1 cellular context compared by ENCODE assay signal in the genomic region with DNA sequence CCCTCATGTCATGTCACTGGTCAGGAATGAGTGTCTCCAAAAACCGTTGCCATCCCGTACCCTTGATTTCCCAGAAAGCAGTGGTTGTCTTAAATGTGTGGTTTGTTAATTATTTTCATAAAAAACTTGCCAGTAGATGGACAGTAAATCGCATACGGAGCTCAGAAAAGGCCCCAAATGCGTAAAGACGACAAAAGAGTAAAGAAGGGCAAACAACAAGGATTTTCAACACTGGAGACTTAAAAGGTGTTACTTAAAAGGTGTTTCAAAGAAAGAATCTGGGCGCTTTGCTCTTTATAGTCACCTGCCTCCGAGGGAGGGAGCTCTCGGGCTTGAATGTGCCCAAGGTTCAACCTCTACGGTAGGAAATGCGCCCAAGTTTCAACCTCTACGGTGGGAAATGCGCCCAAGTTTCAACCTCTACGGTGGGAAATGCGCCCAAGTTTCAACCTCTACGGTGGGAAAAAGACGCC.
TF ChIP-seq lines count a peak whose summit lies in the region.

No MANE protein-coding gene starts in this region.

TF ChIP-seq in IMR-90, 13 proteins besides CTCF, POLR2A, EP300 and RAD21:
- TF ChIP-seq RFX5 (IDR thresholded peaks at IDR 0.05; ENCODE audit: low read depth, low read length) (no peak), RCOR1 (IDR thresholded peaks at IDR 0.05; ENCODE audit: insufficient replicate concordance, low read length) (no peak), MXI1 (IDR thresholded peaks at IDR 0.05; ENCODE audit: borderline replicate concordance, low read depth, low read length) (no peak), MAFK (IDR thresholded peaks at IDR 0.05; ENCODE audit: low read depth, low read length) (no peak), CEBPB (IDR thresholded peaks at IDR 0.05; ENCODE audit: low read depth, low read length) (no peak), CHD1 (IDR thresholded peaks at IDR 0.05; ENCODE audit: low read depth, low read length) (no peak), SMC3 (IDR thresholded peaks at IDR 0.05; ENCODE audit: low read depth, low read length) (no peak), FOS (IDR thresholded peaks at IDR 0.05; ENCODE audit: low read depth, low read length) (no peak), NFE2L2 (IDR thresholded peaks at IDR 0.05; ENCODE audit: low read depth, low read length) (no peak), BHLHE40 (IDR thresholded peaks at IDR 0.05; ENCODE audit: low read depth, low read length) (no peak), MAZ (IDR thresholded peaks at IDR 0.05; ENCODE audit: borderline replicate concordance, low read depth, low read length) (no peak)
- TF ChIP-seq, protein P1, sequence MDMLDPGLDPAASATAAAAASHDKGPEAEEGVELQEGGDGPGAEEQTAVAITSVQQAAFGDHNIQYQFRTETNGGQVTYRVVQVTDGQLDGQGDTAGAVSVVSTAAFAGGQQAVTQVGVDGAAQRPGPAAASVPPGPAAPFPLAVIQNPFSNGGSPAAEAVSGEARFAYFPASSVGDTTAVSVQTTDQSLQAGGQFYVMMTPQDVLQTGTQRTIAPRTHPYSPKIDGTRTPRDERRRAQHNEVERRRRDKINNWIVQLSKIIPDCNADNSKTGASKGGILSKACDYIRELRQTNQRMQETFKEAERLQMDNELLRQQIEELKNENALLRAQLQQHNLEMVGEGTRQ (IDR thresholded peaks at IDR 0.05; ENCODE audit: low read depth, low read length), result no peak
- TF ChIP-seq, protein P2, sequence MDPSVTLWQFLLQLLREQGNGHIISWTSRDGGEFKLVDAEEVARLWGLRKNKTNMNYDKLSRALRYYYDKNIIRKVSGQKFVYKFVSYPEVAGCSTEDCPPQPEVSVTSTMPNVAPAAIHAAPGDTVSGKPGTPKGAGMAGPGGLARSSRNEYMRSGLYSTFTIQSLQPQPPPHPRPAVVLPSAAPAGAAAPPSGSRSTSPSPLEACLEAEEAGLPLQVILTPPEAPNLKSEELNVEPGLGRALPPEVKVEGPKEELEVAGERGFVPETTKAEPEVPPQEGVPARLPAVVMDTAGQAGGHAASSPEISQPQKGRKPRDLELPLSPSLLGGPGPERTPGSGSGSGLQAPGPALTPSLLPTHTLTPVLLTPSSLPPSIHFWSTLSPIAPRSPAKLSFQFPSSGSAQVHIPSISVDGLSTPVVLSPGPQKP (IDR thresholded peaks at IDR 0.05; ENCODE audit: borderline replicate concordance, low read depth, low read length), result no peak
